In genomic region chr13:27634231-27634630, GRCh38 we compare ENCODE assay signal across 15 cellular contexts.
"Had no signal": no experiment of that assay in that cellular context is flagged by ENCODE, and none has a peak within 500 bp of the region (broad histone marks: within the 10 kb centered on the region; RNA-seq: fewer than 3 reads in every experiment).

No MANE protein-coding gene starts in this region.

- H3K9me3 Mint-ChIP-seq: activated naive CD4-positive, alpha-beta T cell treated with anti-CD3 and anti-CD28 coated beads, Interleukin-2, amount 50 U/mL, for 72 hours; activated T-cell treated with anti-CD3 and anti-CD28 coated beads, Interleukin-2, amount 50 U/mL, for 24 hours; neural progenitor cell; T-helper 2 cell treated with Interferon-gamma antibody and Interleukin-4, amounts not matched to agents 5 μg/mL and 100 μg/mL, for 36 hours had no signal

- H3K4me1 ChIP-seq: parathyroid adenoma had no signal

- H3K27me3 Mint-ChIP-seq: activated CD8-positive, alpha-beta memory T cell treated with anti-CD3 and anti-CD28 coated beads, Interleukin-2, amount 10 ng/mL, durations not matched to agents 7 days and 5 days; activated T-cell treated with anti-CD3 and anti-CD28 coated beads, Interleukin-2, amount 50 U/mL, for 24 hours had no signal

- DNase-seq: activated CD4-positive, alpha-beta T cell treated with anti-CD3 and anti-CD28 coated beads for 1 hour; activated CD4-positive, alpha-beta T cell treated with anti-CD3 and anti-CD28 coated beads, Interleukin-2, amount 50 U/mL, for 48 hours; activated CD8-positive, alpha-beta memory T cell treated with anti-CD3 and anti-CD28 coated beads, Interleukin-2, amount 10 ng/mL, durations not matched to agents 7 days and 5 days; activated effector memory CD4-positive, alpha-beta T cell treated with anti-CD3 and anti-CD28 coated beads, Interleukin-2, amount 50 U/mL, for 16 hours; activated T-cell treated with anti-CD3 and anti-CD28 coated beads, Interleukin-2, amount 50 U/mL, for 24 hours; brain microvascular endothelial cell; gastrocnemius medialis; midbrain; retina; small intestine; thyroid gland had no signal

- H3K4me3 ChIP-seq: gastrocnemius medialis, neural progenitor cell, thyroid gland had no signal

- H3K79me2 ChIP-seq: parathyroid adenoma had no signal

- H3K9me3 ChIP-seq: gastrocnemius medialis, thyroid gland had no signal

- FAIRE-seq: small intestine had no signal

- H3K27ac ChIP-seq: brain microvascular endothelial cell, gastrocnemius medialis, neural progenitor cell, parathyroid adenoma, thyroid gland had no signal

- ATAC-seq: activated CD8-positive, alpha-beta memory T cell treated with anti-CD3 and anti-CD28 coated beads, Interleukin-2, amount 10 ng/mL, durations not matched to agents 7 days and 5 days; activated naive CD4-positive, alpha-beta T cell treated with anti-CD3 and anti-CD28 coated beads, Interleukin-2, amount 50 U/mL, for 72 hours; gastrocnemius medialis had no signal

- H2AFZ ChIP-seq: neural progenitor cell, parathyroid adenoma had no signal

- H3K27ac Mint-ChIP-seq: activated CD8-positive, alpha-beta memory T cell treated with anti-CD3 and anti-CD28 coated beads, Interleukin-2, amount 10 ng/mL, durations not matched to agents 7 days and 5 days; activated T-cell treated with anti-CD3 and anti-CD28 coated beads, Interleukin-2, amount 50 U/mL, for 24 hours; neural progenitor cell; T-helper 2 cell treated with Interferon-gamma antibody and Interleukin-4, amounts not matched to agents 5 μg/mL and 100 μg/mL, for 36 hours had no signal

- H3K27me3 ChIP-seq: brain microvascular endothelial cell, gastrocnemius medialis, neural progenitor cell, thyroid gland had no signal

- H3K4me2 ChIP-seq: neural progenitor cell had no signal

- H3K36me3 ChIP-seq: brain microvascular endothelial cell, gastrocnemius medialis, neural progenitor cell, thyroid gland had no signal

- H3K9ac ChIP-seq: neural progenitor cell, parathyroid adenoma had no signal

- H3K4me3 Mint-ChIP-seq: activated CD8-positive, alpha-beta memory T cell treated with anti-CD3 and anti-CD28 coated beads, Interleukin-2, amount 10 ng/mL, durations not matched to agents 7 days and 5 days; activated T-cell treated with anti-CD3 and anti-CD28 coated beads, Interleukin-2, amount 50 U/mL, for 24 hours; neural progenitor cell; T-helper 2 cell treated with Interferon-gamma antibody and Interleukin-4, amounts not matched to agents 5 μg/mL and 100 μg/mL, for 36 hours had no signal
